11 cellular contexts compared by ENCODE assay signal in the genomic region with DNA sequence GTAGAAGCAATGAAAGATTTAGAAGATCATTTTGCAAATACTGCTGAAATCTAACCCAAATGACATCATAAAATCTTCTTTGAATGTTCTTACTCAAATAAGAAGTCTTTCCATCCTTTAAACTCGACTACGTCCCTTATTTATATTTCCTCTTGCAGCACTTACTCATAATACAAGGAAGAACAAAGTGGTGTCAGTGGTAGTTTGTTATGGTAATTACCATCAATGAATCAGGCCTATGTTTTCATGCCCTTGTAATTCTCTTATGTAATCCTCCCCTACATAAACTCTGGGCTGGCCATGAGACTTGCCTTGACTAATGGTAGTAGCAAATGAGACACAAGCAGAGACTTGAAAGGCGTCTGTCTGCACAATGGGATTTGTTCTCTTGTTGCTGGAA. TPM values are rescaled to one million over a fixed set of nuclear protein-coding genes. Genes with fewer than 3 reads are reported as not detected.
DNase-seq lines count a peak whose midpoint lies in the region; ATAC-seq and TF ChIP-seq lines count a peak whose summit lies in the region.
"Had no signal": no experiment of that assay in that cellular context is flagged by ENCODE, and none has a peak within 500 bp of the region (broad histone marks: within the 10 kb centered on the region; RNA-seq: fewer than 3 reads in every experiment).

No MANE protein-coding gene starts in this region.

- peaks cover 4% of the 10 kb centered on the region for H4K20me1 ChIP-seq in hepatocyte (ENCODE audit: insufficient read depth, poor library complexity, severe bottlenecking)

- H3K4me2 ChIP-seq in hepatocyte, result no peak overlapping the region

- H3K27me3 ChIP-seq in suprapubic skin (no peaks in the 10 kb centered on the region), hepatocyte (no peaks in the 10 kb centered on the region)
- H3K27me3 ChIP-seq: body of pancreas had no signal

- H3K9me2 ChIP-seq in hepatocyte (replicated peaks; ENCODE audit: insufficient read depth), result no peaks in the 10 kb centered on the region

- intact Hi-C loops in natural killer cell (cut with micrococcal nuclease), result no loop called here

- no peaks in the 10 kb centered on the region for H3K9me3 ChIP-seq in suprapubic skin
- H3K9me3 ChIP-seq in hepatocyte (ENCODE audit: low read depth), result no peaks in the 10 kb centered on the region

- no peak overlapping the region for H3K27ac Mint-ChIP-seq in natural killer cell treated with Interleukin-12 subunit alpha and Interleukin-12 subunit beta and Interleukin-15 and Interleukin-18, amount 100 ng/mL, for 72 hours
- H3K27ac Mint-ChIP-seq in natural killer cell, result no peak overlapping the region
- H3K27ac Mint-ChIP-seq: mesothelial cell of epicardium had no signal

- no peaks in the 10 kb centered on the region for H3K27me3 Mint-ChIP-seq in natural killer cell treated with Interleukin-12 subunit alpha and Interleukin-12 subunit beta and Interleukin-15 and Interleukin-18, amount 100 ng/mL, for 72 hours
- no peaks in the 10 kb centered on the region for H3K27me3 Mint-ChIP-seq in natural killer cell (ENCODE audit: low read depth in 2 of 2)

- in situ Hi-C loops in SK-MEL-5 (cut with HindIII; ENCODE audit: low pct_unique_long_range_greater_than_20kb, low sequenced_read_pairs), result no loop called here

- H3K9me3 Mint-ChIP-seq in natural killer cell treated with Interleukin-12 subunit alpha and Interleukin-12 subunit beta and Interleukin-15 and Interleukin-18, amount 100 ng/mL, for 72 hours, result no peaks in the 10 kb centered on the region
- no peaks in the 10 kb centered on the region for H3K9me3 Mint-ChIP-seq in natural killer cell

- no peak overlapping the region for H3K4me3 ChIP-seq in suprapubic skin
- no peak overlapping the region for H3K4me3 ChIP-seq in hepatocyte
- H3K4me3 ChIP-seq: body of pancreas had no signal

- ATAC-seq in natural killer cell treated with Interleukin-12 subunit alpha and Interleukin-12 subunit beta and Interleukin-15 and Interleukin-18, amount 100 ng/mL, for 72 hours, result peak; percentile 48 to 58
- ATAC-seq in natural killer cell (no peak), GM19452 (IDR thresholded peaks at IDR 0.05; ENCODE audit: unreplicated experiment) (no peak)
- ATAC-seq: body of pancreas had no signal

- no peak overlapping the region for H2AFZ ChIP-seq in hepatocyte

- peaks cover 11% of the 10 kb centered on the region for H3K4me1 ChIP-seq in suprapubic skin
- no peaks in the 10 kb centered on the region for H3K4me1 ChIP-seq in hepatocyte (ENCODE audit: insufficient read depth)
- H3K4me1 ChIP-seq: body of pancreas had no signal

- peaks cover 5% of the 10 kb centered on the region for H3K36me3 Mint-ChIP-seq in natural killer cell treated with Interleukin-12 subunit alpha and Interleukin-12 subunit beta and Interleukin-15 and Interleukin-18, amount 100 ng/mL, for 72 hours
- H3K36me3 Mint-ChIP-seq in natural killer cell, result no peaks in the 10 kb centered on the region

- H3K36me3 ChIP-seq in suprapubic skin (no peaks in the 10 kb centered on the region), hepatocyte (replicated peaks; ENCODE audit: insufficient read depth, low read depth) (no peaks in the 10 kb centered on the region)

- 58% methylated on average over 3 of the region's 3 CpGs for WGBS in suprapubic skin
- 89% methylated on average over 3 of the region's 3 CpGs for WGBS in hepatocyte (ENCODE audit: low lambda C conversion rate, missing lambda C conversion rate)

- H3K4me3 Mint-ChIP-seq in natural killer cell treated with Interleukin-12 subunit alpha and Interleukin-12 subunit beta and Interleukin-15 and Interleukin-18, amount 100 ng/mL, for 72 hours, result no peak overlapping the region
- H3K4me3 Mint-ChIP-seq in natural killer cell, result no peak overlapping the region
- H3K4me3 Mint-ChIP-seq: mesothelial cell of epicardium had no signal

- TF ChIP-seq POLR2A in suprapubic skin (IDR thresholded peaks at IDR 0.05), result no peak

- H3K27ac ChIP-seq in suprapubic skin, result peak overlapping the region; percentile 36
- no peak overlapping the region for H3K27ac ChIP-seq in hepatocyte
- H3K27ac ChIP-seq: body of pancreas, C4-2B had no signal

- peaks cover 22 to 40% of the 10 kb centered on the region in 2 donors for H3K4me1 Mint-ChIP-seq in natural killer cell treated with Interleukin-12 subunit alpha and Interleukin-12 subunit beta and Interleukin-15 and Interleukin-18, amount 100 ng/mL, for 72 hours (ENCODE audit: low read depth in 2 of 2)
- peaks cover 21 to 35% of the 10 kb centered on the region in 2 donors for H3K4me1 Mint-ChIP-seq in natural killer cell
- H3K4me1 Mint-ChIP-seq: mesothelial cell of epicardium had no signal

- peaks cover 93% of the 10 kb centered on the region for H3K79me2 ChIP-seq in hepatocyte

- DNase-seq in natural killer cell treated with Interleukin-12 subunit alpha and Interleukin-12 subunit beta and Interleukin-15 and Interleukin-18, amount 100 ng/mL, for 72 hours (ENCODE audit: low spot score), result no peak
- DNase-seq in natural killer cell, result no peak
- peak; percentile 96 for DNase-seq in SK-MEL-5 (ENCODE audit: low read depth, low spot score)
- peak; percentile 27 for DNase-seq in epidermal melanocyte (ENCODE audit: insufficient read length, low spot score)
- no peak for DNase-seq in suprapubic skin (ENCODE audit: low spot score in 2 of 2)
- DNase-seq in retina, result no peak
- no peak for DNase-seq in hepatocyte (ENCODE audit: low spot score)
- DNase-seq: body of pancreas had no signal

- TF ChIP-seq EP300 in suprapubic skin (IDR thresholded peaks at IDR 0.05), result no peak

- no peak for TF ChIP-seq CTCF in natural killer cell (IDR thresholded peaks at IDR 0.05)
- no peak for TF ChIP-seq CTCF in suprapubic skin (IDR thresholded peaks at IDR 0.05)
- TF ChIP-seq CTCF in hepatocyte (IDR thresholded peaks at IDR 0.05; ENCODE audit: poor library complexity), result no peak

RNA-seq across cellular contexts. Expression of a gene that starts 17.0 kb away (rescaled TPM):
- total RNA-seq in natural killer cell treated with Interleukin-12 subunit alpha and Interleukin-12 subunit beta and Interleukin-15 and Interleukin-18, amount 100 ng/mL, for 72 hours, result 10 to 100 TPM; 12.1 to 23.8 TPM
- total RNA-seq in natural killer cell, result 10 to 100 TPM; 15.0 to 20.0 (median 15.0) TPM
- 29.0 and 31.5 TPM in 2 replicates for total RNA-seq in SK-MEL-5 (2014; rRNA removed; shearing (Covaris generic))
- 9.7 and 15.1 TPM in 2 replicates for polyA plus RNA-seq in SK-MEL-5 (2015; cell fraction: cytosol; rRNA removed)
- polyA plus RNA-seq in SK-MEL-5 (2015; cell fraction: nucleus; rRNA removed), result 22.3 and 25.4 TPM in 2 replicates
- 10 to 100 TPM; 17.9 to 55.0 (median 23.2) TPM for total RNA-seq in suprapubic skin
- total RNA-seq in hepatocyte, result 19.1 and 20.9 TPM in 2 replicates
- polyA plus RNA-seq in hepatocyte, result 20.7 and 29.7 TPM in 2 replicates

Comparison
In these comparisons a context has a peak if more than half of its experiments do, and no peak if none do; other contexts are left out.
1. ATAC-seq: peak in natural killer cell treated with Interleukin-12 subunit alpha and Interleukin-12 subunit beta and Interleukin-15 and Interleukin-18, amount 100 ng/mL, for 72 hours (2 of 2); none in natural killer cell (0 of 3) and GM19452 (single experiment).
2. DNase-seq: peak in SK-MEL-5 (single experiment) and epidermal melanocyte (single experiment); none in natural killer cell treated with Interleukin-12 subunit alpha and Interleukin-12 subunit beta and Interleukin-15 and Interleukin-18, amount 100 ng/mL, for 72 hours (single experiment), natural killer cell (single experiment), suprapubic skin (0 of 2), retina (single experiment) and hepatocyte (single experiment).